ENCODE assay signal across 21 cellular contexts in genomic region chr2:38935568-38936172, GRCh38. TPM values are rescaled to one million over a fixed set of nuclear protein-coding genes. Genes with fewer than 3 reads are reported as not detected.
DNase-seq lines count a peak whose midpoint lies in the region; ATAC-seq, FAIRE-seq and TF ChIP-seq lines count a peak whose summit lies in the region.
"Had no signal": no experiment of that assay in that cellular context is flagged by ENCODE, and none has a peak within 500 bp of the region (broad histone marks: within the 10 kb centered on the region; RNA-seq: fewer than 3 reads in every experiment).

No MANE protein-coding gene starts in this region.

- H3K4me1 Mint-ChIP-seq in activated CD4-positive, alpha-beta T cell treated with anti-CD3 and anti-CD28 coated beads, Interleukin-2, amount 10 ng/mL, durations not matched to agents 7 days and 5 days, result no peaks in the 10 kb centered on the region
- H3K4me1 Mint-ChIP-seq: CD14-positive monocyte, nephron had no signal

- no peak overlapping the region for H3K27ac Mint-ChIP-seq in activated CD4-positive, alpha-beta T cell treated with anti-CD3 and anti-CD28 coated beads, Interleukin-2, amount 10 ng/mL, durations not matched to agents 7 days and 5 days
- H3K27ac Mint-ChIP-seq: CD14-positive monocyte; dendritic cell treated with granulocyte-macrophage colony-stimulating factor and Interleukin-4, amounts not matched to agents 40 ng/mL and 50 ng/mL, for 4 days; memory B cell; nephron had no signal

- no peaks in the 10 kb centered on the region for H3K36me3 Mint-ChIP-seq in activated CD4-positive, alpha-beta T cell treated with anti-CD3 and anti-CD28 coated beads, Interleukin-2, amount 10 ng/mL, durations not matched to agents 7 days and 5 days (ENCODE audit: low read depth)
- H3K36me3 Mint-ChIP-seq: CD14-positive monocyte, memory B cell had no signal

- POLR2A ChIA-PET in activated CD4-positive, alpha-beta T cell treated with anti-CD3 and anti-CD28 coated beads, Interleukin-2, amount 10 ng/mL, durations not matched to agents 7 days and 5 days (lab: Charles Lee), result no interaction called here

- CTCF ChIA-PET in activated CD4-positive, alpha-beta T cell treated with anti-CD3 and anti-CD28 coated beads, Interleukin-2, amount 10 ng/mL, durations not matched to agents 7 days and 5 days (lab: Charles Lee), result interaction anchor here (1.9 kb wide), 1 partner anchor 12 kb away, joined by 8 read pairs; no protein-coding TSS in a partner anchor

- H3K4me3 Mint-ChIP-seq in activated CD4-positive, alpha-beta T cell treated with anti-CD3 and anti-CD28 coated beads, Interleukin-2, amount 10 ng/mL, durations not matched to agents 7 days and 5 days, result no peak overlapping the region
- H3K4me3 Mint-ChIP-seq: CD14-positive monocyte; dendritic cell treated with granulocyte-macrophage colony-stimulating factor and Interleukin-4, amounts not matched to agents 40 ng/mL and 50 ng/mL, for 4 days; memory B cell; nephron had no signal

- H3K9me3 Mint-ChIP-seq in activated CD4-positive, alpha-beta T cell treated with anti-CD3 and anti-CD28 coated beads, Interleukin-2, amount 10 ng/mL, durations not matched to agents 7 days and 5 days, result no peaks in the 10 kb centered on the region
- H3K9me3 Mint-ChIP-seq: CD14-positive monocyte; dendritic cell treated with granulocyte-macrophage colony-stimulating factor and Interleukin-4, amounts not matched to agents 40 ng/mL and 50 ng/mL, for 4 days; memory B cell; nephron had no signal

- FAIRE-seq in bronchial epithelial cell (lab: Jason Lieb, UNC) (no peak), GM12891 (lab: Jason Lieb, UNC) (no peak)
- FAIRE-seq: islet of Langerhans had no signal

- no peaks in the 10 kb centered on the region for H3K36me3 ChIP-seq in bronchial epithelial cell (ENCODE audit: control insufficient read depth, insufficient read depth, low read length)
- H3K36me3 ChIP-seq: heart right ventricle, MG63, upper lobe of left lung had no signal

- DNase-seq in ELR (ENCODE audit: low read depth) (peak; percentile 59), M059J (ENCODE audit: low read depth) (peak; percentile 53), bronchial epithelial cell (ENCODE audit: low read depth) (peak; percentile 51), kidney glomerular epithelial cell (lab: John Stamatoyannopoulos, UW) (peak; percentile 36), NOMO-1 (lab: John Stamatoyannopoulos, UW; ENCODE audit: unreplicated experiment in 2 of 2) (no peak), GM12891 (ENCODE audit: insufficient read length, low spot score) (no peak)
- DNase-seq in activated CD4-positive, alpha-beta T cell treated with anti-CD3 and anti-CD28 coated beads, Interleukin-2, amount 10 ng/mL, durations not matched to agents 7 days and 5 days, result no peak
- DNase-seq: aorta; DMS153; heart right ventricle; MG63; NCI-H1694 treated with DMSO at 0.1 percent for 48 hours; psoas muscle; stimulated activated naive CD4-positive, alpha-beta T cell treated with Interleukin-2 at 50 U/mL for 16 hours; upper lobe of left lung had no signal

- peaks cover 5% of the 10 kb centered on the region for H3K27me3 Mint-ChIP-seq in activated CD4-positive, alpha-beta T cell treated with anti-CD3 and anti-CD28 coated beads, Interleukin-2, amount 10 ng/mL, durations not matched to agents 7 days and 5 days

- no peak for TF ChIP-seq CTCF in bronchial epithelial cell (IDR thresholded peaks at IDR 0.05; ENCODE audit: insufficient read depth, low read length, severe bottlenecking)

- no peak for TF ChIP-seq POLR2A in GM12891 (IDR thresholded peaks at IDR 0.05; ENCODE audit: low read depth, low read length)

- no peaks in the 10 kb centered on the region for H3K27me3 ChIP-seq in bronchial epithelial cell (ENCODE audit: control insufficient read depth, insufficient read depth, low read length)
- H3K27me3 ChIP-seq: heart right ventricle, MG63, upper lobe of left lung had no signal

- ATAC-seq in GM18858 (IDR thresholded peaks at IDR 0.05; ENCODE audit: unreplicated experiment), result no peak
- ATAC-seq: heart right ventricle, psoas muscle had no signal

- H3K4me3 ChIP-seq in bronchial epithelial cell (ENCODE audit: low read depth, low read length), result no peak overlapping the region
- H3K4me3 ChIP-seq: heart right ventricle, MG63, psoas muscle, upper lobe of left lung had no signal

TF ChIP-seq in GM12891, 5 proteins besides CTCF, POLR2A, EP300 and RAD21:
- no peak for TF ChIP-seq POLR2AphosphoS5 (IDR thresholded peaks at IDR 0.05; ENCODE audit: low read depth, low read length)

RNA-seq across cellular contexts. Expression of gene ARHGEF33, which starts 46.0 kb away (rescaled TPM):
- total RNA-seq in M059J (2014; rRNA removed; shearing (Covaris generic)), result 0.02 TPM in 1 of 2 replicates, not detected in the other
- total RNA-seq in bronchial epithelial cell, result 0.26 and 0.38 TPM in 2 replicates
- total RNA-seq in activated CD4-positive, alpha-beta T cell treated with anti-CD3 and anti-CD28 coated beads, Interleukin-2, amount 10 ng/mL, durations not matched to agents 7 days and 5 days, result not detected
- 0.09 TPM for polyA plus RNA-seq in GM12891 (2012; ENCODE audit: low read depth, missing spikeins)
- polyA plus RNA-seq: CD14-positive monocyte had no signal

RNA-seq across cellular contexts. Expression of gene MORN2, which starts 59.9 kb away (rescaled TPM):
- total RNA-seq in M059J (2014; rRNA removed; shearing (Covaris generic)), result 30.6 and 34.7 TPM in 2 replicates
- 3.9 and 10.4 TPM in 2 replicates for total RNA-seq in bronchial epithelial cell
- total RNA-seq in activated CD4-positive, alpha-beta T cell treated with anti-CD3 and anti-CD28 coated beads, Interleukin-2, amount 10 ng/mL, durations not matched to agents 7 days and 5 days, result 1 to 10 TPM; 1.7 to 2.8 TPM
- 12.4 TPM for polyA plus RNA-seq in GM12891 (2012; ENCODE audit: low read depth, missing spikeins)

RNA-seq across cellular contexts. Expression of gene DHX57, which starts 59.9 kb away (rescaled TPM):
- 5.6 and 12.3 TPM in 2 replicates for total RNA-seq in M059J (2014; rRNA removed; shearing (Covaris generic))
- 10.5 and 14.6 TPM in 2 replicates for total RNA-seq in bronchial epithelial cell
- 10 to 100 TPM; 10.5 to 10.7 TPM for total RNA-seq in activated CD4-positive, alpha-beta T cell treated with anti-CD3 and anti-CD28 coated beads, Interleukin-2, amount 10 ng/mL, durations not matched to agents 7 days and 5 days
- polyA plus RNA-seq in GM12891 (2012; ENCODE audit: low read depth, missing spikeins), result 7.6 TPM

Comparison
In these comparisons a context has a peak if more than half of its experiments do, and no peak if none do; other contexts are left out.
1. DNase-seq: peak in ELR (single experiment), M059J (single experiment), bronchial epithelial cell (single experiment) and kidney glomerular epithelial cell (single experiment); none in NOMO-1 (0 of 2), activated CD4-positive, alpha-beta T cell treated with anti-CD3 and anti-CD28 coated beads, Interleukin-2, amount 10 ng/mL, durations not matched to agents 7 days and 5 days (single experiment) and GM12891 (single experiment).